4 cellular contexts compared by ENCODE assay signal in genomic region chr20:18760852-18761251, GRCh38. TPM values are rescaled to one million over a fixed set of nuclear protein-coding genes. Genes with fewer than 3 reads are reported as not detected.
"Had no signal": no experiment of that assay in that cellular context is flagged by ENCODE, and none has a peak within 500 bp of the region (broad histone marks: within the 10 kb centered on the region; RNA-seq: fewer than 3 reads in every experiment).

No MANE protein-coding gene starts in this region.

RNA-seq across cellular contexts. Expression of gene SCP2D1, which starts 52.7 kb away (rescaled TPM):
- total RNA-seq: HepG2, HT1080, IMR-90, K562 had no signal
